Comparison of ENCODE assay signal across 8 cellular contexts in genomic region chr17:74748529-74749261, GRCh38. TPM values are rescaled to one million over a fixed set of nuclear protein-coding genes. Genes with fewer than 3 reads are reported as not detected.
DNase-seq lines count a peak whose midpoint lies in the region; ATAC-seq, FAIRE-seq and TF ChIP-seq lines count a peak whose summit lies in the region.

Gene NHERF1 (plus strand): TSS chr17:74748628. CDS start chr17:74748847, 219 bp downstream.

- peak; percentile 79 for FAIRE-seq in GM12892 (lab: Jason Lieb, UNC)

- TF ChIP-seq CTCF in gastrocnemius medialis (IDR thresholded peaks at IDR 0.05 in 4 of 5, conservative IDR thresholded peaks at IDR 0.05 in 1 of 5) = peak in 1 of 5 experiments; percentile 5

- H3K27me3 ChIP-seq in iPS DF 6.9 (ENCODE audit: control insufficient read depth, insufficient read depth, low read length) (no peaks in the 10 kb centered on the region), gastrocnemius medialis (peaks cover 0 to 4% (median 0%) of the 10 kb centered on the region in 3 donors)

- peak; percentile 84 for ATAC-seq in HG02623 (IDR thresholded peaks at IDR 0.05; ENCODE audit: unreplicated experiment)
- ATAC-seq in gastrocnemius medialis = peak; percentile 9 to 85

- no peak within 1 kb of the TSS for H3K27ac ChIP-seq in iPS DF 6.9 (ENCODE audit: low read length)
- peak within 1 kb of the TSS; percentile 74 to 83 (median 77) for H3K27ac ChIP-seq in gastrocnemius medialis

- H3K9me3 ChIP-seq in iPS DF 6.9 (ENCODE audit: control insufficient read depth, insufficient read depth, low read length) (no peaks in the 10 kb centered on the region), gastrocnemius medialis (no peaks in the 10 kb centered on the region)

- H3K36me3 ChIP-seq in iPS DF 6.9 (ENCODE audit: control insufficient read depth, insufficient read depth, low read length) (no peaks in the 10 kb centered on the region), gastrocnemius medialis (no peaks in the 10 kb centered on the region)

- H3K4me3 ChIP-seq in iPS DF 6.9 (ENCODE audit: low read length) = peak within 1 kb of the TSS; percentile 97
- peak within 1 kb of the TSS; percentile 74 to 99 (median 80) for H3K4me3 ChIP-seq in gastrocnemius medialis

- DNase-seq in GM12892 (ENCODE audit: insufficient read length) (peak; percentile 98), NCI-H1417 (lab: John Stamatoyannopoulos, UW) (peak; percentile 92 to 96 (median 92)), T-helper 22 cell (ENCODE audit: low read depth) (peak; percentile 90), astrocyte of the hippocampus (ENCODE audit: low read depth, low spot score) (peak; percentile 98), iPS DF 6.9 (ENCODE audit: low read depth, low spot score) (no peak), gastrocnemius medialis (peak; percentile 89 to 92), GM19238 (ENCODE audit: insufficient read length, low spot score) (no peak)

- TF ChIP-seq POLR2A in GM12892 (IDR thresholded peaks at IDR 0.05; ENCODE audit: low read depth, low read length) (peak; percentile 96), gastrocnemius medialis (IDR thresholded peaks at IDR 0.05) (peak; percentile 95 to 98)

- H3K4me1 ChIP-seq in iPS DF 6.9 (ENCODE audit: control insufficient read depth, insufficient read depth, low read length) (peaks cover 15% of the 10 kb centered on the region), gastrocnemius medialis (peaks cover 11 to 14% of the 10 kb centered on the region in 2 donors)

- in situ Hi-C loops in gastrocnemius medialis (cut with MboI; ENCODE audit: low sequenced_read_pairs in 4 of 4) = loop anchor here in 3 of 4 donors (5.0 to 10.0 kb wide), 2 partner anchors 116 to 124 kb away; partner anchors contain the start of gene FDXR (in 1 of the 3)

- no CpG with 5 or more reads among the region's 89 CpGs for WGBS in iPS DF 6.9 (ENCODE audit: insufficient coverage, insufficient read length)

- intact Hi-C loops in gastrocnemius medialis (cut with DNase I; ENCODE audit: low total_unique reads) = loop anchor here (1.0 to 10.0 kb wide), 3 partner anchors 28 to 206 kb away; partner anchors contain the start of gene NAT9

RNA-seq across cellular contexts. Expression of gene NHERF1, which starts in this region (rescaled TPM):
- polyA plus RNA-seq in GM12892 (2012; ENCODE audit: missing spikeins) = 26.2 TPM
- total RNA-seq in gastrocnemius medialis = 1 to 10 TPM; 3.8 to 5.6 (median 5.5) TPM

Comparison
In these comparisons a context has a peak if more than half of its experiments do, and no peak if none do; other contexts are left out.
1. DNase-seq: peak in GM12892 (single experiment), NCI-H1417 (3 of 3), T-helper 22 cell (single experiment), astrocyte of the hippocampus (single experiment) and gastrocnemius medialis (2 of 2); none in iPS DF 6.9 (single experiment) and GM19238 (single experiment).